ENCODE assay signal across 24 cellular contexts in the genomic region with DNA sequence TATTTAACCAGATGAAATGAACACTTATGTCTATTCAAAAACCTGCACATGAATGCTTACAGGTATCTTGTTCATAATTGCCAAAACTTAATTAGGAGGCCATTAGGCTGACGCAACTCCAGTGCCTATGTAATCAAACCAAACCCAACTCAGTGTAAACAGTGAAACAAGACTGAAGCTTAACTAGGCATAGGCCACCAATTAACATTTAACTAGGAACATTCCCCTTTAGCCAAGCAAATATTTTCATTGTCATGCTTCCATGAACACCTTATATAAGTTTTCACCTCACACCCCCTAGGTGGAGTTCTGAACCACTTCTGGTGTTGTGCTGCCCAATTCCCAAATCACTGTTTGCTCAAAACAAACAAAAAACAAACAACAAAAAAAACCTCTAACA.
A peak's percentile ranks its signal among the peaks of the same experiment; 100 is the strongest.
DNase-seq lines count a peak whose midpoint lies in the region; ATAC-seq, FAIRE-seq and TF ChIP-seq lines count a peak whose summit lies in the region.
"Had no signal": no experiment of that assay in that cellular context is flagged by ENCODE, and none has a peak within 500 bp of the region (broad histone marks: within the 10 kb centered on the region; RNA-seq: fewer than 3 reads in every experiment).

No MANE protein-coding gene starts in this region.

- peak; percentile 35 to 87 (median 56) for ATAC-seq in pancreas
- ATAC-seq: A549; stimulated activated memory B cell treated with anti-CD40 and anti-IgM and Interleukin-4, amounts not matched to agents 10 μg/mL and 1 μg/mL and 100 μg/mL, for 72 hours; WTC11 had no signal

- H3K9me3 ChIP-seq in endodermal cell (ENCODE audit: control insufficient read depth, low read length) (peaks cover 7% of the 10 kb centered on the region), pancreas (no peaks in the 10 kb centered on the region), esophagus squamous epithelium (peaks cover 0 to 12% (median 2%) of the 10 kb centered on the region in 3 donors)
- H3K9me3 ChIP-seq: A549, BE2C had no signal

- no peak overlapping the region for H3K4me3 ChIP-seq in endodermal cell (ENCODE audit: low read length)
- no peak overlapping the region for H3K4me3 ChIP-seq in pancreas
- no peak overlapping the region for H3K4me3 ChIP-seq in esophagus squamous epithelium
- H3K4me3 ChIP-seq: A549, spleen, suprapubic skin had no signal

- peaks cover 15% of the 10 kb centered on the region for H3K4me1 Mint-ChIP-seq in endodermal cell
- H3K4me1 Mint-ChIP-seq: stimulated activated memory B cell treated with anti-CD40 and anti-IgM and Interleukin-4, amounts not matched to agents 10 μg/mL and 1 μg/mL and 100 μg/mL, for 72 hours had no signal

- TF ChIP-seq POLR2A in esophagus squamous epithelium (IDR thresholded peaks at IDR 0.05), result no peak

- TF ChIP-seq CTCF in endodermal cell (conservative IDR thresholded peaks at IDR 0.05) (no peak), pancreas (IDR thresholded peaks at IDR 0.05) (no peak), esophagus squamous epithelium (IDR thresholded peaks at IDR 0.05) (no peak)

- H3K27me3 Mint-ChIP-seq in endodermal cell (ENCODE audit: insufficient read depth), result no peaks in the 10 kb centered on the region
- H3K27me3 Mint-ChIP-seq: stimulated activated memory B cell treated with anti-CD40 and anti-IgM and Interleukin-4, amounts not matched to agents 10 μg/mL and 1 μg/mL and 100 μg/mL, for 72 hours had no signal

- H3K27me3 ChIP-seq in endodermal cell (ENCODE audit: control insufficient read depth, insufficient read depth, low read length, poor library complexity, severe bottlenecking), result no peaks in the 10 kb centered on the region
- no peaks in the 10 kb centered on the region for H3K27me3 ChIP-seq in pancreas
- H3K27me3 ChIP-seq in esophagus squamous epithelium, result no peaks in the 10 kb centered on the region
- H3K27me3 ChIP-seq: BE2C, spleen, suprapubic skin had no signal

- intact Hi-C loops in pancreas (cut with DNase I), result no loop called here
- intact Hi-C loops in esophagus squamous epithelium (cut with DNase I), result no loop called here

- DNase-seq in NCI-H345 (lab: John Stamatoyannopoulos, UW), result peak; percentile 4
- DNase-seq in NCI-H345 treated with DMSO at 0.1 percent for 48 hours (lab: John Stamatoyannopoulos, UW; ENCODE audit: unreplicated experiment), result no peak
- DNase-seq in NCI-H2029 treated with DMSO at 0.1 percent for 48 hours (lab: John Stamatoyannopoulos, UW), result peak; percentile 22
- no peak for DNase-seq in endodermal cell
- no peak for DNase-seq in pancreas
- no peak for DNase-seq in esophagus squamous epithelium (lab: John Stamatoyannopoulos, UW)
- DNase-seq in EL, result no peak
- no peak for DNase-seq in C1 segment of cervical spinal cord (lab: John Stamatoyannopoulos, UW)
- DNase-seq: activated CD4-positive, alpha-beta T cell treated with anti-CD3 and anti-CD28 coated beads, Interleukin-2, amount 50 U/mL, for 4 hours; activated naive CD4-positive, alpha-beta T cell treated with anti-CD3 and anti-CD28 coated beads, Interleukin-2, amount 50 U/mL, for 16 hours; BE2C; cortex of kidney; NCI-H1436; NCI-H2171; occipital lobe; SHP77 treated with DMSO at 0.1 percent for 48 hours; spleen; stimulated activated CD4-positive, alpha-beta T cell treated with anti-CD3 and anti-CD28 coated beads, Interleukin-2, amount 100 ng/mL, for 48 hours; T-helper 9 cell had no signal

- no peaks in the 10 kb centered on the region for H3K4me1 ChIP-seq in endodermal cell (ENCODE audit: control insufficient read depth, insufficient read depth, low read length)
- no peaks in the 10 kb centered on the region for H3K4me1 ChIP-seq in pancreas
- no peaks in the 10 kb centered on the region for H3K4me1 ChIP-seq in esophagus squamous epithelium
- H3K4me1 ChIP-seq: A549, spleen, suprapubic skin had no signal

- 98 to 100% methylated on average over 1 of the region's 1 CpG for WGBS in endodermal cell (ENCODE audit: insufficient coverage in 1 of 2, insufficient read length in 1 of 2), 2 experiments
- WGBS in pancreas, 2 donors, result 11 to 13% methylated on average over 1 of the region's 1 CpG
- WGBS in esophagus squamous epithelium, 2 donors, result 47 to 61% methylated on average over 1 of the region's 1 CpG

- H3K9me3 Mint-ChIP-seq in endodermal cell, result peaks cover 14% of the 10 kb centered on the region

- no peak overlapping the region for H3K9ac ChIP-seq in endodermal cell (ENCODE audit: extremely low read depth, low read length, poor library complexity, severe bottlenecking)

- H3K27ac ChIP-seq in endodermal cell (ENCODE audit: low read depth, low read length), result no peak overlapping the region
- no peak overlapping the region for H3K27ac ChIP-seq in pancreas
- H3K27ac ChIP-seq in esophagus squamous epithelium, result no peak overlapping the region
- H3K27ac ChIP-seq: A549, spleen, suprapubic skin had no signal

- FAIRE-seq in pancreas (lab: Jason Lieb, UNC), result no peak
- FAIRE-seq: A549 had no signal

- no peak overlapping the region for H3K4me3 Mint-ChIP-seq in endodermal cell
- H3K4me3 Mint-ChIP-seq: activated T-helper 1 cell treated with anti-CD3 and anti-CD28 coated beads, Interleukin-12 subunit alpha, Interleukin-12 subunit beta, Interleukin-2, Interleukin-4 antibody, amounts not matched to agents 30 ng/mL and 10 ng/mL and 1 ng/mL, durations not matched to agents 14 hours and 24 hours and 36 hours; stimulated activated memory B cell treated with anti-CD40 and anti-IgM and Interleukin-4, amounts not matched to agents 10 μg/mL and 1 μg/mL and 100 μg/mL, for 72 hours; WTC11 had no signal

- peaks cover 3% of the 10 kb centered on the region for H3K36me3 Mint-ChIP-seq in endodermal cell (ENCODE audit: low read depth)
- H3K36me3 Mint-ChIP-seq: stimulated activated memory B cell treated with anti-CD40 and anti-IgM and Interleukin-4, amounts not matched to agents 10 μg/mL and 1 μg/mL and 100 μg/mL, for 72 hours had no signal

- H3K36me3 ChIP-seq in endodermal cell (ENCODE audit: control insufficient read depth, insufficient read depth, low read length) (no peaks in the 10 kb centered on the region), pancreas (no peaks in the 10 kb centered on the region), esophagus squamous epithelium (no peaks in the 10 kb centered on the region)
- H3K36me3 ChIP-seq: BE2C, spleen, suprapubic skin had no signal

- peak overlapping the region; percentile 2 for H3K27ac Mint-ChIP-seq in endodermal cell
- H3K27ac Mint-ChIP-seq: activated T-helper 1 cell treated with anti-CD3 and anti-CD28 coated beads, Interleukin-12 subunit alpha, Interleukin-12 subunit beta, Interleukin-2, Interleukin-4 antibody, amounts not matched to agents 30 ng/mL and 10 ng/mL and 1 ng/mL, durations not matched to agents 14 hours and 24 hours and 36 hours; stimulated activated memory B cell treated with anti-CD40 and anti-IgM and Interleukin-4, amounts not matched to agents 10 μg/mL and 1 μg/mL and 100 μg/mL, for 72 hours; WTC11 had no signal

Comparison
In these comparisons a context has a peak if more than half of its experiments do, and no peak if none do; other contexts are left out.
1. DNase-seq: peak in NCI-H345 (single experiment) and NCI-H2029 treated with DMSO at 0.1 percent for 48 hours (single experiment); none in NCI-H345 treated with DMSO at 0.1 percent for 48 hours (single experiment), endodermal cell (single experiment), pancreas (0 of 6), esophagus squamous epithelium (single experiment), EL (single experiment) and C1 segment of cervical spinal cord (0 of 14).